ENCODE assay signal across 7 cellular contexts in genomic region chr1:62392951-62393350, GRCh38.
"Had no signal": no experiment of that assay in that cellular context is flagged by ENCODE, and none has a peak within 500 bp of the region (broad histone marks: within the 10 kb centered on the region; RNA-seq: fewer than 3 reads in every experiment).

No MANE protein-coding gene starts in this region.

- H3K4me3 ChIP-seq: K562 had no signal

- ATAC-seq: K562 had no signal

- DNase-seq: IMR-90, KBM-7, KG1 had no signal

- H3K36me3 Mint-ChIP-seq: IgD-negative memory B cell had no signal

- FAIRE-seq: HTR-8/SVneo, K562 had no signal

- H3K27ac ChIP-seq: HL-60 had no signal

- H3K27ac Mint-ChIP-seq: IgD-negative memory B cell had no signal
